8 cellular contexts compared by ENCODE assay signal in genomic region chr3:39108309-39108708, GRCh38. TPM values are rescaled to one million over a fixed set of nuclear protein-coding genes. Genes with fewer than 3 reads are reported as not detected.
DNase-seq lines count a peak whose midpoint lies in the region; ATAC-seq, FAIRE-seq and TF ChIP-seq lines count a peak whose summit lies in the region.

No MANE protein-coding gene starts in this region.

- DNase-seq in stimulated activated CD4-positive, alpha-beta T cell treated with anti-CD3 and anti-CD28 coated beads, Interleukin-15, amount 100 ng/mL, for 24 hours, result peak; percentile 14
- DNase-seq in stimulated activated CD4-positive, alpha-beta T cell treated with anti-CD3 and anti-CD28 coated beads, Interleukin-4, amount 100 ng/mL, for 1 hour, result no peak
- DNase-seq in SIG-M5 treated with dmso at 0.1 percent for 504 hours (lab: John Stamatoyannopoulos, UW; ENCODE audit: unreplicated experiment) (peak; percentile 87), fibroblast of mammary gland (ENCODE audit: low read depth) (no peak), small intestine (no peak), NCI-H2196 (lab: John Stamatoyannopoulos, UW; ENCODE audit: unreplicated experiment) (no peak), dermis blood vessel endothelial cell (no peak)

- H3K27me3 ChIP-seq in small intestine (ENCODE audit: control insufficient read depth in 2 of 2, insufficient read depth in 2 of 2, low read length in 2 of 2), result no peaks in the 10 kb centered on the region

- H3K4me1 ChIP-seq in small intestine (ENCODE audit: control insufficient read depth in 2 of 2, insufficient read depth in 1 of 2, low read depth in 1 of 2, low read length in 1 of 2), result peaks cover 4 to 10% of the 10 kb centered on the region in 2 donors

- no peak for FAIRE-seq in small intestine (lab: Jason Lieb, UNC)

- WGBS in small intestine, 3 donors, result 24 to 40% (median 25%) methylated on average over 2 of the region's 2 CpGs

- ATAC-seq in HG02981 (IDR thresholded peaks at IDR 0.05; ENCODE audit: unreplicated experiment), result peak; percentile 82

- no peaks in the 10 kb centered on the region for H3K9me3 ChIP-seq in small intestine (ENCODE audit: control insufficient read depth, low read depth)

- no peak for TF ChIP-seq CTCF in fibroblast of mammary gland (conservative IDR thresholded peaks at IDR 0.05; ENCODE audit: control insufficient read depth, insufficient read depth, low read depth, low read length)

- H3K36me3 ChIP-seq in small intestine (ENCODE audit: control insufficient read depth in 2 of 2, insufficient read depth in 2 of 2, low read length in 2 of 2), result no peaks in the 10 kb centered on the region

- H3K4me3 ChIP-seq in fibroblast of mammary gland (ENCODE audit: control insufficient read depth, low read depth, low read length) (peak overlapping the region; percentile 83), small intestine (ENCODE audit: low read depth in 1 of 2, low read length in 2 of 2) (peak overlapping the region; percentile 80 to 87)

- peak overlapping the region in 1 of 2 donors; percentile 92 for H3K27ac ChIP-seq in small intestine (ENCODE audit: low read depth in 1 of 2, low read length in 1 of 2)

RNA-seq across cellular contexts. Expression of gene TTC21A, which starts 0.8 kb away (rescaled TPM):
- polyA plus RNA-seq in small intestine, result 10 to 100 TPM in 2 of 3 donors, 1 to 10 TPM in 1; 1.7 to 12.7 (median 10.5) TPM
- 1.5 and 1.9 TPM in 2 replicates for total RNA-seq in dermis blood vessel endothelial cell

RNA-seq across cellular contexts. Expression of gene GORASP1, which starts 0.9 kb away (rescaled TPM):
- polyA plus RNA-seq in small intestine, result 10 to 100 TPM; 30.5 to 49.0 (median 35.9) TPM
- 36.4 and 41.2 TPM in 2 replicates for total RNA-seq in dermis blood vessel endothelial cell

RNA-seq across cellular contexts. Expression of gene CSRNP1, which starts 45.1 kb away (rescaled TPM):
- polyA plus RNA-seq in small intestine, result 10 to 100 TPM; 15.1 to 34.3 (median 17.9) TPM
- 9.2 and 15.1 TPM in 2 replicates for total RNA-seq in dermis blood vessel endothelial cell

RNA-seq across cellular contexts. Expression of gene WDR48, which starts 56.5 kb away (rescaled TPM):
- 10 to 100 TPM; 15.7 to 21.7 (median 15.9) TPM for polyA plus RNA-seq in small intestine
- 52.3 and 57.3 TPM in 2 replicates for total RNA-seq in dermis blood vessel endothelial cell

RNA-seq across cellular contexts. Expression of gene SCN11A, which starts 56.6 kb away (rescaled TPM):
- polyA plus RNA-seq in small intestine, result 1 to 10 TPM in 1 of 3 donors, not detected in 2; 3.9 TPM
- total RNA-seq in dermis blood vessel endothelial cell, result under 0.01 TPM in 1 of 2 replicates, not detected in the other

Comparison
In these comparisons a context has a peak if more than half of its experiments do, and no peak if none do; other contexts are left out.
1. DNase-seq: peak in stimulated activated CD4-positive, alpha-beta T cell treated with anti-CD3 and anti-CD28 coated beads, Interleukin-15, amount 100 ng/mL, for 24 hours (single experiment) and SIG-M5 treated with dmso at 0.1 percent for 504 hours (single experiment); none in stimulated activated CD4-positive, alpha-beta T cell treated with anti-CD3 and anti-CD28 coated beads, Interleukin-4, amount 100 ng/mL, for 1 hour (single experiment), fibroblast of mammary gland (single experiment), small intestine (single experiment), NCI-H2196 (single experiment) and dermis blood vessel endothelial cell (single experiment).